ENCODE assay signal across 27 cellular contexts in genomic region chr5:160480652-160481051, GRCh38. TPM values are rescaled to one million over a fixed set of nuclear protein-coding genes. Genes with fewer than 3 reads are reported as not detected.
A peak's percentile ranks its signal among the peaks of the same experiment; 100 is the strongest.
DNase-seq lines count a peak whose midpoint lies in the region; ATAC-seq and FAIRE-seq lines count a peak whose summit lies in the region.
"Had no signal": no experiment of that assay in that cellular context is flagged by ENCODE, and none has a peak within 500 bp of the region (broad histone marks: within the 10 kb centered on the region; RNA-seq: fewer than 3 reads in every experiment).

No MANE protein-coding gene starts in this region.

- intact Hi-C loops in dendritic cell treated with granulocyte-macrophage colony-stimulating factor and Interleukin-4, amounts not matched to agents 40 ng/mL and 50 ng/mL, for 4 days (cut with micrococcal nuclease) = no loop called here

- FAIRE-seq in small intestine (lab: Jason Lieb, UNC) = no peak
- FAIRE-seq: A549, HTR-8/SVneo, keratinocyte, TTC549 had no signal

- WGBS in small intestine, 3 donors = 26 to 60% (median 41%) methylated on average over 1 of the region's 1 CpG

- H3K36me3 ChIP-seq in MG63 (no peaks in the 10 kb centered on the region), small intestine (ENCODE audit: control insufficient read depth in 2 of 2, insufficient read depth in 2 of 2, low read length in 2 of 2) (no peaks in the 10 kb centered on the region), SJCRH30 (no peaks in the 10 kb centered on the region)
- H3K36me3 ChIP-seq: BE2C, neural progenitor cell, right atrium auricular region had no signal

- no peak overlapping the region for H3K4me3 ChIP-seq in MG63
- no peak overlapping the region for H3K4me3 ChIP-seq in small intestine (ENCODE audit: low read depth in 1 of 2, low read length in 2 of 2)
- no peak overlapping the region for H3K4me3 ChIP-seq in SJCRH30
- H3K4me3 ChIP-seq: A549, neural progenitor cell, right atrium auricular region had no signal

- H3K4me1 Mint-ChIP-seq in activated CD8-positive, alpha-beta memory T cell treated with anti-CD3 and anti-CD28 coated beads, Interleukin-2, amount 10 ng/mL, durations not matched to agents 7 days and 5 days = peaks cover 77% of the 10 kb centered on the region
- H3K4me1 Mint-ChIP-seq in dendritic cell treated with granulocyte-macrophage colony-stimulating factor and Interleukin-4, amounts not matched to agents 40 ng/mL and 50 ng/mL, for 4 days (ENCODE audit: low read depth) = peaks cover 60% of the 10 kb centered on the region

- H3K27ac ChIP-seq in small intestine (ENCODE audit: low read depth in 1 of 2, low read length in 1 of 2) (no peak overlapping the region), SJCRH30 (no peak overlapping the region)
- H3K27ac ChIP-seq: A549, KMS-11, neural progenitor cell, right atrium auricular region had no signal

- CTCF ChIA-PET in activated CD8-positive, alpha-beta memory T cell treated with anti-CD3 and anti-CD28 coated beads, Interleukin-2, amount 10 ng/mL, durations not matched to agents 7 days and 5 days (lab: Charles Lee) = interaction anchor here (0.9 to 1.2 kb wide), 2 partner anchors 13 to 14 kb away, joined by 3 read pairs; no protein-coding TSS in a partner anchor

- no peaks in the 10 kb centered on the region for H3K27me3 Mint-ChIP-seq in activated CD8-positive, alpha-beta memory T cell treated with anti-CD3 and anti-CD28 coated beads, Interleukin-2, amount 10 ng/mL, durations not matched to agents 7 days and 5 days
- no peaks in the 10 kb centered on the region for H3K27me3 Mint-ChIP-seq in dendritic cell treated with granulocyte-macrophage colony-stimulating factor and Interleukin-4, amounts not matched to agents 40 ng/mL and 50 ng/mL, for 4 days
- H3K27me3 Mint-ChIP-seq: activated CD4-positive, alpha-beta memory T cell treated with anti-CD3 and anti-CD28 coated beads, Interleukin-2, amount 10 ng/mL, durations not matched to agents 7 days and 5 days; activated naive CD8-positive, alpha-beta T cell treated with anti-CD3 and anti-CD28 coated beads, Interleukin-2, amount 10 ng/mL, durations not matched to agents 7 days and 5 days had no signal

- H3K27me3 ChIP-seq in MG63 = no peaks in the 10 kb centered on the region
- H3K27me3 ChIP-seq in small intestine (ENCODE audit: control insufficient read depth in 2 of 2, insufficient read depth in 2 of 2, low read length in 2 of 2) = no peaks in the 10 kb centered on the region
- peaks cover 25% of the 10 kb centered on the region; the same call in 1 of the 2 replicates for H3K27me3 ChIP-seq in SJCRH30
- H3K27me3 ChIP-seq: neural progenitor cell, right atrium auricular region had no signal

- no peaks in the 10 kb centered on the region for H3K9me3 Mint-ChIP-seq in activated CD8-positive, alpha-beta memory T cell treated with anti-CD3 and anti-CD28 coated beads, Interleukin-2, amount 10 ng/mL, durations not matched to agents 7 days and 5 days (ENCODE audit: low read depth)
- H3K9me3 Mint-ChIP-seq in dendritic cell treated with granulocyte-macrophage colony-stimulating factor and Interleukin-4, amounts not matched to agents 40 ng/mL and 50 ng/mL, for 4 days = no peaks in the 10 kb centered on the region
- H3K9me3 Mint-ChIP-seq: activated CD4-positive, alpha-beta memory T cell treated with anti-CD3 and anti-CD28 coated beads, Interleukin-2, amount 10 ng/mL, durations not matched to agents 7 days and 5 days; activated naive CD8-positive, alpha-beta T cell treated with anti-CD3 and anti-CD28 coated beads, Interleukin-2, amount 10 ng/mL, durations not matched to agents 7 days and 5 days; neural progenitor cell had no signal

- H3K9me3 ChIP-seq in MG63 (no peaks in the 10 kb centered on the region), small intestine (ENCODE audit: control insufficient read depth, low read depth) (no peaks in the 10 kb centered on the region), SJCRH30 (replicated peaks) (no peaks in the 10 kb centered on the region)
- H3K9me3 ChIP-seq: A549, right atrium auricular region had no signal

- H3K4me1 ChIP-seq in small intestine (ENCODE audit: control insufficient read depth in 2 of 2, insufficient read depth in 1 of 2, low read depth in 1 of 2, low read length in 1 of 2) (no peaks in the 10 kb centered on the region), SJCRH30 (no peaks in the 10 kb centered on the region)
- H3K4me1 ChIP-seq: A549, BE2C, neural progenitor cell, right atrium auricular region had no signal

- no peak for DNase-seq in activated CD8-positive, alpha-beta memory T cell treated with anti-CD3 and anti-CD28 coated beads, Interleukin-2, amount 10 ng/mL, durations not matched to agents 7 days and 5 days
- no peak for DNase-seq in activated CD8-positive, alpha-beta memory T cell treated with anti-CD3 and anti-CD28 coated beads for 24 hours
- peak; percentile 23 for DNase-seq in MG63
- peak; percentile 24 for DNase-seq in small intestine
- DNase-seq in NK-92 (lab: John Stamatoyannopoulos, UW; ENCODE audit: unreplicated experiment) = no peak
- no peak for DNase-seq in SJCRH30
- DNase-seq: activated CD4-positive, alpha-beta memory T cell treated with anti-CD3 and anti-CD28 coated beads, Interleukin-2, amount 10 ng/mL, durations not matched to agents 7 days and 5 days; activated gamma-delta T cell; activated naive CD8-positive, alpha-beta T cell treated with anti-CD3 and anti-CD28 coated beads, Interleukin-2, amount 10 ng/mL, durations not matched to agents 7 days and 5 days; BE2C; cerebellar nuclear complex; glutamatergic neuron; NCI-H1436 treated with DMSO at 0.1 percent for 48 hours; NCI-H2171; NCI-H510A treated with DMSO at 0.1 percent for 48 hours; SHP77 treated with DMSO at 0.1 percent for 48 hours; stimulated activated CD4-positive, alpha-beta T cell treated with anti-CD3 and anti-CD28 coated beads, Interleukin-4, amount 100 ng/mL, for 1 hour; trophoblast cell had no signal

- H3K36me3 Mint-ChIP-seq in activated CD8-positive, alpha-beta memory T cell treated with anti-CD3 and anti-CD28 coated beads, Interleukin-2, amount 10 ng/mL, durations not matched to agents 7 days and 5 days = peaks cover 74% of the 10 kb centered on the region
- H3K36me3 Mint-ChIP-seq in dendritic cell treated with granulocyte-macrophage colony-stimulating factor and Interleukin-4, amounts not matched to agents 40 ng/mL and 50 ng/mL, for 4 days (ENCODE audit: low read depth) = peaks cover 78% of the 10 kb centered on the region
- H3K36me3 Mint-ChIP-seq: neural progenitor cell had no signal

- peak overlapping the region; percentile 56 for H3K27ac Mint-ChIP-seq in activated CD8-positive, alpha-beta memory T cell treated with anti-CD3 and anti-CD28 coated beads, Interleukin-2, amount 10 ng/mL, durations not matched to agents 7 days and 5 days
- H3K27ac Mint-ChIP-seq in dendritic cell treated with granulocyte-macrophage colony-stimulating factor and Interleukin-4, amounts not matched to agents 40 ng/mL and 50 ng/mL, for 4 days = peak overlapping the region; percentile 30
- H3K27ac Mint-ChIP-seq: activated naive CD8-positive, alpha-beta T cell treated with anti-CD3 and anti-CD28 coated beads, Interleukin-2, amount 10 ng/mL, durations not matched to agents 7 days and 5 days; neural progenitor cell had no signal

- no peak overlapping the region for H3K4me3 Mint-ChIP-seq in activated CD8-positive, alpha-beta memory T cell treated with anti-CD3 and anti-CD28 coated beads, Interleukin-2, amount 10 ng/mL, durations not matched to agents 7 days and 5 days
- H3K4me3 Mint-ChIP-seq in dendritic cell treated with granulocyte-macrophage colony-stimulating factor and Interleukin-4, amounts not matched to agents 40 ng/mL and 50 ng/mL, for 4 days = no peak overlapping the region
- H3K4me3 Mint-ChIP-seq: activated CD4-positive, alpha-beta memory T cell treated with anti-CD3 and anti-CD28 coated beads, Interleukin-2, amount 10 ng/mL, durations not matched to agents 7 days and 5 days; activated naive CD8-positive, alpha-beta T cell treated with anti-CD3 and anti-CD28 coated beads, Interleukin-2, amount 10 ng/mL, durations not matched to agents 7 days and 5 days; neural progenitor cell had no signal

- no peak for ATAC-seq in activated CD8-positive, alpha-beta memory T cell treated with anti-CD3 and anti-CD28 coated beads, Interleukin-2, amount 10 ng/mL, durations not matched to agents 7 days and 5 days
- ATAC-seq in HG03342 (IDR thresholded peaks at IDR 0.05; ENCODE audit: unreplicated experiment) = no peak
- ATAC-seq: A549 had no signal

RNA-seq across cellular contexts. Expression of gene PTTG1, which starts 59.0 kb away (rescaled TPM):
- 100 to 1,000 TPM; 204 to 212 TPM for total RNA-seq in activated CD8-positive, alpha-beta memory T cell treated with anti-CD3 and anti-CD28 coated beads, Interleukin-2, amount 10 ng/mL, durations not matched to agents 7 days and 5 days
- total RNA-seq in MG63 (2014; rRNA removed; shearing (Covaris generic); ENCODE audit: low replicate concordance) = 567 and 761 TPM in 2 replicates
- 10 to 100 TPM in 2 of 3 donors, 1 to 10 TPM in 1; 8.4 to 98.9 (median 12.1) TPM for polyA plus RNA-seq in small intestine
- 383 and 394 TPM in 2 replicates for total RNA-seq in SJCRH30 (2014; rRNA removed; shearing (Covaris generic))

Comparison
In these comparisons a context has a peak if more than half of its experiments do, and no peak if none do; other contexts are left out.
1. DNase-seq: peak in MG63 (single experiment) and small intestine (single experiment); none in activated CD8-positive, alpha-beta memory T cell treated with anti-CD3 and anti-CD28 coated beads, Interleukin-2, amount 10 ng/mL, durations not matched to agents 7 days and 5 days (single experiment), activated CD8-positive, alpha-beta memory T cell treated with anti-CD3 and anti-CD28 coated beads for 24 hours (single experiment), NK-92 (single experiment) and SJCRH30 (0 of 2).